ENCODE assay signal across 8 cellular contexts in the genomic region with DNA sequence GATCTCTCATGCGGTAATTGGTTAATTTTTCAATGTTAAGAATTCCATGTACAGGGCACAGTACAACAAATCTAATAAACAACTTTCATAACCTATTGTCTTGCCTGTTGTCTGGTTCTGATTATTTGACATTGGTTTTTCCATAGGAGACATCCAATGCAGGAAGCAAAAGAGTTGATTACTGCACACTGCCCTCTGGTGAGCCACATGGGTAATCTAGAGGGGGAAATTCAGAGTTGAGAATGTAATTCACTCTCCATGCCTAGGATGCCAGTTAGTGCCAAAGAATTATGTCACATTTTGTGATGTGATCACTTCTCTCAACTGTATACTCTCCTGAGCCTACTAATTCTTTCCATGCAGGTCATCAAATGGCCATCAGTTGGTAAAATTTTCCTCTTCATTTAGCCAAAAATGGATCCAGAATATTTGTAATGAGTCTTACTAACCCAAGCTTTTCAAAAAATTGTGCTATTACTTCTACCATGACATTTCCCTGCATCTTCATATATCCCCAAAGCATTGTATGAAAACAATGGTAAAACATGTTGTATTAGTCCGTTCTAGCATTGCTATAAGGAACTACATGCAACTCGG. TPM values are rescaled to one million over a fixed set of nuclear protein-coding genes. Genes with fewer than 3 reads are reported as not detected.
A peak's percentile ranks its signal among the peaks of the same experiment; 100 is the strongest.
DNase-seq lines count a peak whose midpoint lies in the region; ATAC-seq and TF ChIP-seq lines count a peak whose summit lies in the region.

No MANE protein-coding gene starts in this region.

- no peaks in the 10 kb centered on the region for H3K36me3 ChIP-seq in SJCRH30
- H3K36me3 ChIP-seq in stomach, result no peaks in the 10 kb centered on the region

- intact Hi-C loops in stomach (cut with DNase I; ENCODE audit: low total_unique reads), result no loop called here

- ATAC-seq in GM21528 (IDR thresholded peaks at IDR 0.05; ENCODE audit: low FRiP score, unreplicated experiment), result no peak

- no peak for TF ChIP-seq EP300 in stomach (IDR thresholded peaks at IDR 0.05)

- no peaks in the 10 kb centered on the region for H3K9me3 ChIP-seq in SJCRH30 (replicated peaks)
- H3K9me3 ChIP-seq in stomach, result no peaks in the 10 kb centered on the region

- no peak overlapping the region for H3K27ac ChIP-seq in SJCRH30
- no peak overlapping the region for H3K27ac ChIP-seq in stomach

- no peak overlapping the region for H3K4me3 ChIP-seq in Jurkat, Clone E6-1 (ENCODE audit: low read length)
- H3K4me3 ChIP-seq in SJCRH30 (no peak overlapping the region), stomach (no peak overlapping the region)

- TF ChIP-seq CTCF in stomach (IDR thresholded peaks at IDR 0.05), result peak in 4 of 7 experiments; percentile 11 to 45 (median 33)

- H3K4me1 ChIP-seq in SJCRH30, result peaks cover 11% of the 10 kb centered on the region
- H3K4me1 ChIP-seq in stomach, result no peaks in the 10 kb centered on the region

- DNase-seq in DMS 273 treated with DMSO at 0.1 percent for 48 hours (lab: John Stamatoyannopoulos, UW) (peak; percentile 5), SJCRH30 (peak; percentile 51 to 73), fibroblast of the conjunctiva (ENCODE audit: low read depth) (peak; percentile 47), stomach (peak; percentile 31), amygdala (lab: John Stamatoyannopoulos, UW) (no peak)
- DNase-seq in Jurkat, Clone E6-1 (ENCODE audit: low read depth, low spot score), result peak; percentile 14
- no peak for DNase-seq in activated CD4-positive, alpha-beta T cell treated with anti-CD3 and anti-CD28 coated beads for 1 hour

- 93 to 99% (median 97%) methylated on average over 3 of the region's 3 CpGs for WGBS in stomach, 5 donors

- TF ChIP-seq POLR2A in stomach (IDR thresholded peaks at IDR 0.05), result no peak

- H3K27me3 ChIP-seq in SJCRH30 (no peaks in the 10 kb centered on the region), stomach (no peaks in the 10 kb centered on the region)

RNA-seq across cellular contexts. Expression of a gene that starts 17.7 kb away (rescaled TPM):
- 18.5 TPM for polyA plus RNA-seq in Jurkat, Clone E6-1 (2012; ENCODE audit: insufficient read depth, insufficient read length)
- 33.4 and 46.8 TPM in 2 replicates for total RNA-seq in SJCRH30 (2014; rRNA removed; shearing (Covaris generic))
- 10 to 100 TPM; 17.4 to 69.6 (median 54.7) TPM for total RNA-seq in stomach
- polyA plus RNA-seq in stomach, result 10 to 100 TPM in 2 of 3 donors, 1 to 10 TPM in 1; 9.9 to 29.2 (median 17.4) TPM

Comparison
In these comparisons a context has a peak if more than half of its experiments do, and no peak if none do; other contexts are left out.
1. DNase-seq: peak in DMS 273 treated with DMSO at 0.1 percent for 48 hours (single experiment), Jurkat, Clone E6-1 (single experiment), SJCRH30 (2 of 2), fibroblast of the conjunctiva (single experiment) and stomach (single experiment); none in amygdala (0 of 56) and activated CD4-positive, alpha-beta T cell treated with anti-CD3 and anti-CD28 coated beads for 1 hour (single experiment).